ENCODE assay signal across 10 cellular contexts in the genomic region with DNA sequence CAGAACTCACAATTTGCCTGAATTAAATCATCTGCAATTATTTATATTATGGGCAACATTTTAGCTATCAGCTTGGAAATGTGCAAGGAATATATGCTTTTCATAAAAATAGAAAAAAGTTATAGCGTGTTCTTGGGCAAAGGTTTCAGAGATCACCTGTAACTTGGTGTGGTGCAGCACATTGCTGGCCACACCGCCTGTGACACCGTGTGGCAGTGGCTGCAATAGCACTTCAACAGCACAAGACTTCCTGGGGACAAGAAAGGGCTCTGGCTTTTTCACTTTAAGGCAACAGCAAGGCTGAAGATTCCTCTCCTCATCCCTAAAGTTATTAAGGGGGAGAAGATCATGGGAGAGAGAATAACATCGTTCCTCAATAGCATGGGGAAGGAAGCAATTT. TPM values are rescaled to one million over a fixed set of nuclear protein-coding genes. Genes with fewer than 3 reads are reported as not detected.
DNase-seq lines count a peak whose midpoint lies in the region; ATAC-seq and TF ChIP-seq lines count a peak whose summit lies in the region.
"Had no signal": no experiment of that assay in that cellular context is flagged by ENCODE, and none has a peak within 500 bp of the region (broad histone marks: within the 10 kb centered on the region; RNA-seq: fewer than 3 reads in every experiment).

No MANE protein-coding gene starts in this region.

- H4K20me1 ChIP-seq in osteoblast (ENCODE audit: insufficient read depth, low read length), result no peaks in the 10 kb centered on the region

- no peak overlapping the region for H3K27ac ChIP-seq in osteoblast (ENCODE audit: low read depth, low read length)
- H3K27ac ChIP-seq: SJSA1 had no signal

- no peak for TF ChIP-seq CTCF in osteoblast (IDR thresholded peaks at IDR 0.05; ENCODE audit: extremely low read depth, low read depth, low read length)

- H3K4me3 ChIP-seq in osteoblast (ENCODE audit: insufficient read depth, low read length), result no peak overlapping the region
- H3K4me3 ChIP-seq: SJSA1 had no signal

- H3K4me2 ChIP-seq in osteoblast (ENCODE audit: insufficient read depth, low read length), result no peak overlapping the region

- DNase-seq in NCI-H748 treated with DMSO at 0.1 percent for 48 hours (lab: John Stamatoyannopoulos, UW), result peak; percentile 14
- peak; percentile 60 for DNase-seq in iPS-NIHi7 (ENCODE audit: extremely low spot score)
- DNase-seq in epidermal melanocyte (ENCODE audit: insufficient read length, low spot score), result no peak
- no peak for DNase-seq in osteoblast (ENCODE audit: insufficient read length, low spot score, missing footprints)
- no peak for DNase-seq in C1 segment of cervical spinal cord (lab: John Stamatoyannopoulos, UW)

- H3K79me2 ChIP-seq in osteoblast (ENCODE audit: insufficient read depth, low read length), result no peaks in the 10 kb centered on the region

- H3K4me1 ChIP-seq in osteoblast (ENCODE audit: insufficient read depth, low read length), result peaks cover 3% of the 10 kb centered on the region
- H3K4me1 ChIP-seq: SJSA1 had no signal

- peaks cover 5% of the 10 kb centered on the region for H3K27me3 ChIP-seq in osteoblast (ENCODE audit: insufficient read depth, low read length)

- ATAC-seq in GM18502 (IDR thresholded peaks at IDR 0.05; ENCODE audit: poor library complexity, unreplicated experiment) (peak; percentile 89), HG02610 (IDR thresholded peaks at IDR 0.05; ENCODE audit: unreplicated experiment) (peak; percentile 83), GM21825 (IDR thresholded peaks at IDR 0.05; ENCODE audit: unreplicated experiment) (no peak)

- H3K9me3 ChIP-seq in osteoblast (ENCODE audit: low read depth, low read length), result no peaks in the 10 kb centered on the region
- H3K9me3 ChIP-seq: SJSA1 had no signal

- H3K36me3 ChIP-seq in osteoblast (ENCODE audit: insufficient read depth, low read length), result no peaks in the 10 kb centered on the region
- H3K36me3 ChIP-seq: SJSA1 had no signal

- no peak overlapping the region for H2AFZ ChIP-seq in osteoblast (ENCODE audit: low read length)

RNA-seq across cellular contexts. Expression of a gene that starts 14.8 kb away (rescaled TPM):
- total RNA-seq in osteoblast, result not detected in 2 replicates
- total RNA-seq: SJSA1, temporal lobe had no signal

RNA-seq across cellular contexts. Expression of a gene that starts 26.2 kb away (rescaled TPM):
- total RNA-seq in osteoblast, result not detected in 2 replicates
- total RNA-seq: SJSA1, temporal lobe had no signal

RNA-seq across cellular contexts. Expression of a gene that starts 32.5 kb away (rescaled TPM):
- total RNA-seq in osteoblast, result 0.29 TPM in 1 of 2 replicates, not detected in the other
- total RNA-seq: temporal lobe had no signal

Comparison
In these comparisons a context has a peak if more than half of its experiments do, and no peak if none do; other contexts are left out.
1. DNase-seq: peak in NCI-H748 treated with DMSO at 0.1 percent for 48 hours (single experiment) and iPS-NIHi7 (single experiment); none in epidermal melanocyte (single experiment), osteoblast (single experiment) and C1 segment of cervical spinal cord (0 of 14).